ENCODE assay signal across 7 cellular contexts in genomic region chr1:55213885-55214213, GRCh38. TPM values are rescaled to one million over a fixed set of nuclear protein-coding genes. Genes with fewer than 3 reads are reported as not detected.
DNase-seq lines count a peak whose midpoint lies in the region; TF ChIP-seq lines count a peak whose summit lies in the region.

No MANE protein-coding gene starts in this region.

- H3F3A ChIP-seq in smooth muscle cell (ENCODE audit: low read depth), result peaks cover 6% of the 10 kb centered on the region

- intact Hi-C loops in posterior vena cava (cut with DNase I), result loop anchor here in 1 of 2 donors (10.0 kb wide), 1 partner anchor 61 kb away; no protein-coding TSS in a partner anchor

- H3K9ac ChIP-seq in HUES6 (ENCODE audit: low read length), result peak overlapping the region; percentile 98
- H3K9ac ChIP-seq in smooth muscle cell (ENCODE audit: low read depth), result no peak overlapping the region

- H3K4me2 ChIP-seq in smooth muscle cell, result peak overlapping the region; percentile 97

- H3K4me3 ChIP-seq in HUES6 (ENCODE audit: low read depth, low read length) (peak overlapping the region; percentile 92), smooth muscle cell (peak overlapping the region; percentile 95)

- H3K4me1 ChIP-seq in HUES6 (ENCODE audit: control insufficient read depth, insufficient read depth, low read length) (peaks cover 42% of the 10 kb centered on the region), smooth muscle cell (ENCODE audit: low read depth) (peaks cover 22% of the 10 kb centered on the region)

- no peak overlapping the region for H2AFZ ChIP-seq in smooth muscle cell (ENCODE audit: low read depth)

- TF ChIP-seq CTCF in smooth muscle cell (IDR thresholded peaks at IDR 0.05; ENCODE audit: borderline replicate concordance, insufficient read depth, poor library complexity, severe bottlenecking), result no peak

- H3K9me3 ChIP-seq in HUES6 (ENCODE audit: control insufficient read depth, insufficient read depth, low read depth, low read length) (no peaks in the 10 kb centered on the region), smooth muscle cell (replicated peaks; ENCODE audit: low read depth) (no peaks in the 10 kb centered on the region)

- H3K27me3 ChIP-seq in HUES6 (ENCODE audit: control insufficient read depth, insufficient read depth, low read length) (peaks cover 4% of the 10 kb centered on the region; the same call in 1 of the 2 replicates), smooth muscle cell (ENCODE audit: low read depth) (no peaks in the 10 kb centered on the region)

- peaks cover 49% of the 10 kb centered on the region for H3K79me2 ChIP-seq in smooth muscle cell (ENCODE audit: low read depth)

- peaks cover 46% of the 10 kb centered on the region for H4K20me1 ChIP-seq in smooth muscle cell (ENCODE audit: low read depth)

- DNase-seq in activated CD8-positive, alpha-beta memory T cell treated with anti-CD3 and anti-CD28 coated beads, Interleukin-2, amount 50 U/mL, for 48 hours, result peak; percentile 60
- DNase-seq in glomerular visceral epithelial cell (ENCODE audit: extremely low spot score), result peak; percentile 12
- no peak for DNase-seq in smooth muscle cell (lab: John Stamatoyannopoulos, UW; ENCODE audit: unreplicated experiment)
- DNase-seq in NCI-H345 treated with DMSO at 0.1 percent for 48 hours (lab: John Stamatoyannopoulos, UW; ENCODE audit: unreplicated experiment), result no peak
- DNase-seq in T1000 (lab: John Stamatoyannopoulos, UW), result no peak
- DNase-seq in posterior vena cava (ENCODE audit: low spot score), result no peak

- H3K27ac ChIP-seq in HUES6 (ENCODE audit: low read depth, low read length) (no peak overlapping the region), smooth muscle cell (ENCODE audit: low read depth) (no peak overlapping the region)

- no peaks in the 10 kb centered on the region for H3K36me3 ChIP-seq in HUES6 (ENCODE audit: control insufficient read depth, insufficient read depth, low read length)
- H3K36me3 ChIP-seq in smooth muscle cell (ENCODE audit: low read depth), result no peaks in the 10 kb centered on the region

- WGBS in smooth muscle cell (ENCODE audit: low lambda C conversion rate), result 14% methylated on average over 8 of the region's 8 CpGs

RNA-seq across cellular contexts. Expression of gene USP24, which starts 1.3 kb away (rescaled TPM):
- total RNA-seq in smooth muscle cell, result 24.2 and 25.9 TPM in 2 replicates
- 3.6 and 5.7 TPM in 2 replicates for polyA plus RNA-seq in smooth muscle cell
- total RNA-seq in posterior vena cava, result 10 to 100 TPM; 31.5 to 35.1 TPM

Comparison
In these comparisons a context has a peak if more than half of its experiments do, and no peak if none do; other contexts are left out.
1. DNase-seq: peak in activated CD8-positive, alpha-beta memory T cell treated with anti-CD3 and anti-CD28 coated beads, Interleukin-2, amount 50 U/mL, for 48 hours (single experiment) and glomerular visceral epithelial cell (single experiment); none in smooth muscle cell (single experiment), NCI-H345 treated with DMSO at 0.1 percent for 48 hours (single experiment), T1000 (single experiment) and posterior vena cava (single experiment).